In the genomic region with DNA sequence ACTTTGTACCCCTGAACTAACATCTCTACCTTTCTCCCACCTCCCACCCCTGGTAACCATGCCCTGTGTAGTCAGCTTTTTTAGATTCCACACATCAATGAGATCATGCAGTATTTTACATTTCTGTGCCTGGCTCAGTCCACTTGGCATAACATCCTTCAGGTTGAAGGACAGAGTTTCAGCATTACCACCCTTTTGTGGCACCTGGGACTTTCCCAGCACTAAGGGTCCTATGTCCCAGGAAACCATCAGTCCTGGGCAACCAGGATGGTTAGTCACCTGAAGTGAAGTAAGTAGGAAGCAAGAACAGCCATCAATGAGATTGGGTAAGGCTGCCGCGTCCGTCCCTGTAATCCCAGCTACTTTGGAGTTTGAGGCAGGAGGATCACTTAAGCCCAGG, we compare ENCODE assay signal across 20 cellular contexts.
"Had no signal": no experiment of that assay in that cellular context is flagged by ENCODE, and none has a peak within 500 bp of the region (broad histone marks: within the 10 kb centered on the region; RNA-seq: fewer than 3 reads in every experiment).

No MANE protein-coding gene starts in this region.

- H3K9me3 ChIP-seq: MG63, SJSA1 had no signal

- H3K27ac ChIP-seq: SJSA1, SK-N-MC had no signal

- H3K36me3 ChIP-seq: MG63, SJSA1 had no signal

- H3K4me1 ChIP-seq: SJSA1 had no signal

- DNase-seq: IMR-90, Karpas-422, KG1, MG63, NCI-H1092, NCI-H1105 treated with DMSO at 0.1 percent for 48 hours, NCI-H1436, NCI-H187, NCI-H2029, NCI-H2081 treated with DMSO at 0.1 percent for 48 hours, NCI-H2171 treated with DMSO at 0.1 percent for 48 hours, NCI-H345, NCI-H446 treated with DMSO at 0.1 percent for 48 hours, NCI-H510A treated with DMSO at 0.1 percent for 48 hours, NCI-H526, Right ventricle myocardium superior, RPMI8226, SIG-M5 had no signal

- H3K27me3 ChIP-seq: MG63, SJSA1 had no signal

- H3K4me3 ChIP-seq: MG63, SJSA1, SK-N-MC had no signal
